In genomic region chr10:51788270-51788669, GRCh38 we compare ENCODE assay signal across 1 cellular context.
TF ChIP-seq lines count a peak whose summit lies in the region.

No MANE protein-coding gene starts in this region.

TF ChIP-seq in neural cell, 6 proteins besides CTCF, POLR2A, EP300 and RAD21:
- TF ChIP-seq REST (IDR thresholded peaks at IDR 0.05; ENCODE audit: borderline replicate concordance) (peak; percentile 95), MXI1 (conservative IDR thresholded peaks at IDR 0.05; ENCODE audit: poor library complexity, severe bottlenecking) (no peak), SMC3 (conservative IDR thresholded peaks at IDR 0.05; ENCODE audit: poor library complexity) (no peak), POLR2AphosphoS5 (IDR thresholded peaks at IDR 0.05) (peak; percentile 30), TAF1 (IDR thresholded peaks at IDR 0.05; ENCODE audit: low read depth) (no peak), EZH2 (IDR thresholded peaks at IDR 0.05; ENCODE audit: borderline replicate concordance, insufficient read depth, low read length, poor library complexity, severe bottlenecking) (no peak)
TF ChIP-seq in neural cell: peak in this region for 2.
